14 cellular contexts compared by ENCODE assay signal in genomic region chr4:182715548-182715947, GRCh38.
"Had no signal": no experiment of that assay in that cellular context is flagged by ENCODE, and none has a peak within 500 bp of the region (broad histone marks: within the 10 kb centered on the region; RNA-seq: fewer than 3 reads in every experiment).

No MANE protein-coding gene starts in this region.

- ATAC-seq: esophagus mucosa, left colon, left ventricle myocardium superior, sciatic nerve had no signal

- H3K36me3 ChIP-seq: neutrophil, spleen had no signal

- H3K9me3 Mint-ChIP-seq: naive B cell, nephron, type B pancreatic cell had no signal

- H3K4me1 ChIP-seq: spleen had no signal

- H3K4me1 Mint-ChIP-seq: naive B cell had no signal

- DNase-seq: effector CD4-positive, alpha-beta T cell; left colon; left ventricle myocardium superior; mesenchymal stem cell; naive B cell; spleen; stimulated activated naive CD4-positive, alpha-beta T cell treated with Interleukin-2 at 50 U/mL for 16 hours had no signal

- H3K4me3 ChIP-seq: coronary artery, lung, spleen had no signal

- H3K36me3 Mint-ChIP-seq: naive B cell had no signal

- H3K27ac ChIP-seq: coronary artery, neutrophil, spleen had no signal

- H3K27me3 ChIP-seq: neutrophil, spleen had no signal

- H3K27me3 Mint-ChIP-seq: type B pancreatic cell had no signal

- H3K9me3 ChIP-seq: neutrophil, spleen had no signal

- H3K27ac Mint-ChIP-seq: nephron, type B pancreatic cell had no signal

- H3K4me3 Mint-ChIP-seq: naive B cell, nephron, type B pancreatic cell had no signal
